In genomic region chr2:70340921-70341765, GRCh38 we compare ENCODE assay signal across 8 cellular contexts. TPM values are rescaled to one million over a fixed set of nuclear protein-coding genes. Genes with fewer than 3 reads are reported as not detected.
DNase-seq lines count a peak whose midpoint lies in the region; ATAC-seq and TF ChIP-seq lines count a peak whose summit lies in the region.

No MANE protein-coding gene starts in this region.

- H3K4me1 ChIP-seq in OCI-LY1 (ENCODE audit: insufficient read depth, low read length, severe bottlenecking) (no peaks in the 10 kb centered on the region), psoas muscle (no peaks in the 10 kb centered on the region)

- H3F3A ChIP-seq in OCI-LY1 (ENCODE audit: insufficient read depth, low read length) = no peaks in the 10 kb centered on the region

- no peaks in the 10 kb centered on the region for H3K9me2 ChIP-seq in OCI-LY1 (ENCODE audit: low read depth, low read length)

- ATAC-seq in psoas muscle (peak in 2 of 4 donors; percentile 50 to 60), GM18870 (IDR thresholded peaks at IDR 0.05; ENCODE audit: unreplicated experiment) (no peak), GM19452 (IDR thresholded peaks at IDR 0.05; ENCODE audit: unreplicated experiment) (no peak)

- H3K36me3 ChIP-seq in OCI-LY1 (ENCODE audit: insufficient read depth, low read length) (no peaks in the 10 kb centered on the region), psoas muscle (ENCODE audit: insufficient read depth in 1 of 2, low read depth in 1 of 2) (no peaks in the 10 kb centered on the region)

- CTCF ChIA-PET in HEK293T (lab: Yijun Ruan, JAX) = interaction anchor here (0.6 to 2.5 kb wide), 7 partner anchors 10 to 287 kb away, joined by 3 to 10 read pairs (median 4); no protein-coding TSS in a partner anchor
- CTCF ChIA-PET in activated naive CD4-positive, alpha-beta T cell treated with anti-CD3 and anti-CD28 coated beads, Interleukin-2, amount 10 ng/mL, durations not matched to agents 7 days and 5 days (lab: Charles Lee) = interaction anchor here (0.6 to 5.5 kb wide), 25 partner anchors 9 to 642 kb away, joined by 3 to 85 read pairs (median 4); no protein-coding TSS in a partner anchor

- TF ChIP-seq CTCF in OCI-LY1 (IDR thresholded peaks at IDR 0.05; ENCODE audit: low read length) = peak; percentile 88
- peak; percentile 55 for TF ChIP-seq CTCF in psoas muscle (IDR thresholded peaks at IDR 0.05)

- POLR2A ChIA-PET in HEK293T (lab: Yijun Ruan, JAX) = no interaction called here

- H3K4me2 ChIP-seq in OCI-LY1 (ENCODE audit: low read length) = no peak overlapping the region

- 8 to 10% (median 9%) methylated on average over 7 of the region's 7 CpGs for WGBS in psoas muscle, 3 donors

- H3K9me3 ChIP-seq in OCI-LY1 (ENCODE audit: low read length) (no peaks in the 10 kb centered on the region), psoas muscle (no peaks in the 10 kb centered on the region)

- no peaks in the 10 kb centered on the region for H3K36me3 Mint-ChIP-seq in activated naive CD4-positive, alpha-beta T cell treated with anti-CD3 and anti-CD28 coated beads, Interleukin-2, amount 10 ng/mL, durations not matched to agents 7 days and 5 days

- DNase-seq in Caki2 (ENCODE audit: low read depth) = peak; percentile 66
- peak; percentile 78 for DNase-seq in HEK293T (ENCODE audit: extremely low spot score)
- peak; percentile 54 for DNase-seq in activated naive CD4-positive, alpha-beta T cell treated with anti-CD3 and anti-CD28 coated beads, Interleukin-2, amount 10 ng/mL, durations not matched to agents 7 days and 5 days
- peak in 35 of 42 donors; percentile 6 to 78 (median 47) for DNase-seq in head of caudate nucleus
- DNase-seq in psoas muscle = no peak

- peaks cover 49% of the 10 kb centered on the region for H3K27me3 Mint-ChIP-seq in activated naive CD4-positive, alpha-beta T cell treated with anti-CD3 and anti-CD28 coated beads, Interleukin-2, amount 10 ng/mL, durations not matched to agents 7 days and 5 days

- no peak overlapping the region for H3K4me3 ChIP-seq in OCI-LY1 (ENCODE audit: low read depth, low read length, poor library complexity, severe bottlenecking)
- H3K4me3 ChIP-seq in psoas muscle = no peak overlapping the region

- no peak overlapping the region for H3K27ac Mint-ChIP-seq in activated naive CD4-positive, alpha-beta T cell treated with anti-CD3 and anti-CD28 coated beads, Interleukin-2, amount 10 ng/mL, durations not matched to agents 7 days and 5 days

- no peaks in the 10 kb centered on the region for H3K4me1 Mint-ChIP-seq in activated naive CD4-positive, alpha-beta T cell treated with anti-CD3 and anti-CD28 coated beads, Interleukin-2, amount 10 ng/mL, durations not matched to agents 7 days and 5 days

- no peak overlapping the region for H2AFZ ChIP-seq in OCI-LY1 (ENCODE audit: low read length)

- H3K27me3 ChIP-seq in OCI-LY1 (ENCODE audit: insufficient read depth, low read length) (no peaks in the 10 kb centered on the region), psoas muscle (ENCODE audit: insufficient read depth in 3 of 3, low read length in 2 of 3) (peaks cover 0 to 7% (median 0%) of the 10 kb centered on the region in 3 donors)

- H3K9me3 Mint-ChIP-seq in activated naive CD4-positive, alpha-beta T cell treated with anti-CD3 and anti-CD28 coated beads, Interleukin-2, amount 10 ng/mL, durations not matched to agents 7 days and 5 days = no peaks in the 10 kb centered on the region

- intact Hi-C loops in head of caudate nucleus (cut with DNase I) (loop anchor here (5.0 kb wide), 1 partner anchor 276 kb away; no protein-coding TSS in a partner anchor), psoas muscle (cut with DNase I) (no loop called here)

- in situ Hi-C loops in Caki2 (cut with HindIII; ENCODE audit: low pct_unique_long_range_greater_than_20kb, low sequenced_read_pairs) = no loop called here

- H3K9ac ChIP-seq in OCI-LY1 (ENCODE audit: low read length) = no peak overlapping the region

- H3K27ac ChIP-seq in OCI-LY1 (ENCODE audit: low read depth, low read length, poor library complexity, severe bottlenecking) (no peak overlapping the region), psoas muscle (no peak overlapping the region)

- no peaks in the 10 kb centered on the region for H3K79me2 ChIP-seq in OCI-LY1 (ENCODE audit: insufficient read depth, low read length)

- no peak overlapping the region for H3K4me3 Mint-ChIP-seq in activated naive CD4-positive, alpha-beta T cell treated with anti-CD3 and anti-CD28 coated beads, Interleukin-2, amount 10 ng/mL, durations not matched to agents 7 days and 5 days

- H4K20me1 ChIP-seq in OCI-LY1 (ENCODE audit: insufficient read depth, low read length) = no peaks in the 10 kb centered on the region

TF ChIP-seq in HEK293T, 16 proteins besides CTCF, POLR2A, EP300 and RAD21:
- TF ChIP-seq, protein P1, sequence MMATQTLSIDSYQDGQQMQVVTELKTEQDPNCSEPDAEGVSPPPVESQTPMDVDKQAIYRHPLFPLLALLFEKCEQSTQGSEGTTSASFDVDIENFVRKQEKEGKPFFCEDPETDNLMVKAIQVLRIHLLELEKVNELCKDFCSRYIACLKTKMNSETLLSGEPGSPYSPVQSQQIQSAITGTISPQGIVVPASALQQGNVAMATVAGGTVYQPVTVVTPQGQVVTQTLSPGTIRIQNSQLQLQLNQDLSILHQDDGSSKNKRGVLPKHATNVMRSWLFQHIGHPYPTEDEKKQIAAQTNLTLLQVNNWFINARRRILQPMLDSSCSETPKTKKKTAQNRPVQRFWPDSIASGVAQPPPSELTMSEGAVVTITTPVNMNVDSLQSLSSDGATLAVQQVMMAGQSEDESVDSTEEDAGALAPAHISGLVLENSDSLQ (IDR thresholded peaks at IDR 0.05) = no peak

RNA-seq across cellular contexts. Expression of gene FAM136A, which starts 39.3 kb away (rescaled TPM):
- total RNA-seq in Caki2 (2014; rRNA removed; shearing (Covaris generic); ENCODE audit: low replicate concordance) = 56.1 and 59.9 TPM in 2 replicates
- total RNA-seq in psoas muscle = 10 to 100 TPM; 14.1 to 28.0 (median 19.2) TPM
- 10 to 100 TPM; 26.7 to 74.5 (median 52.1) TPM for polyA plus RNA-seq in psoas muscle

RNA-seq across cellular contexts. Expression of gene SNRPG, which starts 47.6 kb away (rescaled TPM):
- total RNA-seq in Caki2 (2014; rRNA removed; shearing (Covaris generic); ENCODE audit: low replicate concordance) = 288 and 292 TPM in 2 replicates
- total RNA-seq in psoas muscle = 100 to 1,000 TPM in 3 of 4 donors, 10 to 100 TPM in 1; 61.9 to 155 (median 127) TPM
- 100 to 1,000 TPM; 160 to 252 (median 165) TPM for polyA plus RNA-seq in psoas muscle

Comparison
In these comparisons a context has a peak if more than half of its experiments do, and no peak if none do; other contexts are left out.
1. DNase-seq: peak in Caki2 (single experiment), HEK293T (single experiment), activated naive CD4-positive, alpha-beta T cell treated with anti-CD3 and anti-CD28 coated beads, Interleukin-2, amount 10 ng/mL, durations not matched to agents 7 days and 5 days (single experiment) and head of caudate nucleus (35 of 42); none in psoas muscle (0 of 2).